Comparison of ENCODE assay signal across 12 cellular contexts in the genomic region with DNA sequence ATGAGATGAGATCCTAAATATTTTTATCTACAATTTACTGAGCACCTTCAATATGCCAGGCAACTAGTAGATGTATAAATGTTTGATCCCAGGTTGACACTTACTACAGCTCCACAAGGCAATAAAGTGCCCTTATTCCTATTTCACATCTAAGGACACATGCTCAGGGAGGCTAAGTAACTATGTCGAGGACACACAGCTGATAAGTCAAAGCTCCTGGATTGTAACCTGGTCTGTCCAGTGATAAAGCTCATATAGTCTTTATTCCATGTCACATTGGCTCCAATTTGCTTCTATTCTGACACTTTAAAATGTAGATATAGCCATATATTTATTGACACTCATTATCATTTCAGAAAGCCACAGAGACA.
DNase-seq lines count a peak whose midpoint lies in the region; ATAC-seq and TF ChIP-seq lines count a peak whose summit lies in the region.
"Had no signal": no experiment of that assay in that cellular context is flagged by ENCODE, and none has a peak within 500 bp of the region (broad histone marks: within the 10 kb centered on the region; RNA-seq: fewer than 3 reads in every experiment).

No MANE protein-coding gene starts in this region.

- no peak overlapping the region; the same call in 1 of the 2 replicates for H3K27ac ChIP-seq in GM23248
- no peak overlapping the region for H3K27ac ChIP-seq in IMR-90 (ENCODE audit: insufficient read depth, low read length)
- H3K27ac ChIP-seq: BLaER1 treated with 17β-estradiol and CSF1 and Interleukin-3, amounts not matched to agents 10 nM and 100 nM had no signal

- intact Hi-C loops in IMR-90 (cut with micrococcal nuclease) = loop anchor here (1.0 kb wide), 2 partner anchors 220 to 853 kb away; no protein-coding TSS in a partner anchor
- intact Hi-C loops in natural killer cell (cut with micrococcal nuclease) = loop anchor here (1.0 kb wide), 1 partner anchor 160 kb away; no protein-coding TSS in a partner anchor

- peaks cover 16% of the 10 kb centered on the region for H3K27me3 Mint-ChIP-seq in T-helper 17 cell
- peaks cover 13 to 15% of the 10 kb centered on the region in 2 donors for H3K27me3 Mint-ChIP-seq in natural killer cell (ENCODE audit: low read depth in 2 of 2)

- DNase-seq in GM23248 (no peak), IMR-90 (no peak), T-helper 17 cell (no peak), natural killer cell (no peak), ecto neural progenitor cell (ENCODE audit: low spot score) (no peak), BE2C (no peak), NCI-H146 (lab: John Stamatoyannopoulos, UW) (no peak)
- DNase-seq: DMS 273 treated with DMSO at 0.1 percent for 48 hours, NCI-H1417 treated with DMSO at 0.1 percent for 48 hours, NCI-H510A, RPMI8226 had no signal

- H3K14ac ChIP-seq in IMR-90 (replicated peaks; ENCODE audit: low read depth, low read length) = no peak overlapping the region

- no peak overlapping the region for H3K23ac ChIP-seq in IMR-90 (ENCODE audit: low read depth, low read length)

- H3K4me3 Mint-ChIP-seq in T-helper 17 cell = peak overlapping the region; percentile 62
- no peak overlapping the region for H3K4me3 Mint-ChIP-seq in natural killer cell

- POLR2A ChIA-PET in IMR-90 (lab: Charles Lee; ENCODE audit: unreplicated experiment) = no interaction called here

- H3K9me2 ChIP-seq in GM23248 (ENCODE audit: insufficient read depth) = no peaks in the 10 kb centered on the region

- 0 out of 2 replicates have a peak, but pooled peaks cover 4% of the 10 kb centered on the region for H3K9me1 ChIP-seq in IMR-90 (ENCODE audit: insufficient read depth, low read length)

- no peak overlapping the region for H2AK9ac ChIP-seq in IMR-90 (replicated peaks; ENCODE audit: low read depth, low read length, poor library complexity)

- H2AK5ac ChIP-seq in IMR-90 (ENCODE audit: low read depth, low read length) = no peak overlapping the region

- no peak overlapping the region for H4K5ac ChIP-seq in IMR-90 (ENCODE audit: low read depth, low read length)

- H3K4me3 ChIP-seq in GM23248 (peak overlapping the region; percentile 59; the same call in 1 of the 2 replicates), IMR-90 (ENCODE audit: insufficient read depth, low read depth, low read length) (no peak overlapping the region), BE2C (ENCODE audit: low read depth, low read length) (no peak overlapping the region)

- in situ Hi-C loops in GM23248 (cut with MboI) (no loop called here), IMR-90 (cut with MboI; ENCODE audit: low sequenced_read_pairs) (no loop called here)

- CTCF ChIA-PET in IMR-90 (lab: Yijun Ruan, JAX) = interaction anchor here (0.6 to 2.1 kb wide), 6 partner anchors 9 to 789 kb away, joined by 3 to 17 read pairs (median 4); no protein-coding TSS in a partner anchor

- H3K27ac Mint-ChIP-seq in T-helper 17 cell (no peak overlapping the region), natural killer cell (no peak overlapping the region)

- no peak overlapping the region for H3K9ac ChIP-seq in GM23248
- H3K9ac ChIP-seq in IMR-90 (ENCODE audit: low read depth, low read length) = no peak overlapping the region
- H3K9ac ChIP-seq: BLaER1 treated with 17β-estradiol and CSF1 and Interleukin-3, amounts not matched to agents 10 nM and 100 nM had no signal

- H2BK20ac ChIP-seq in IMR-90 (ENCODE audit: low read depth, low read length) = no peak overlapping the region

- peaks cover 3% of the 10 kb centered on the region for H3K9me3 ChIP-seq in GM23248 (ENCODE audit: low read depth)
- H3K9me3 ChIP-seq in IMR-90 (ENCODE audit: control insufficient read depth, insufficient read depth, low read length) = peaks cover under 1% of the 10 kb centered on the region; the same call in 1 of the 2 replicates
- no peaks in the 10 kb centered on the region for H3K9me3 ChIP-seq in T-helper 17 cell (ENCODE audit: control insufficient read depth, low read length, poor library complexity, severe bottlenecking)
- no peaks in the 10 kb centered on the region for H3K9me3 ChIP-seq in BE2C

- TF ChIP-seq CTCF in IMR-90 (conservative IDR thresholded peaks at IDR 0.05; ENCODE audit: low read depth, low read length) (no peak), natural killer cell (IDR thresholded peaks at IDR 0.05) (peak; percentile 1), BE2C (IDR thresholded peaks at IDR 0.05; ENCODE audit: low read depth, low read length) (no peak)

- H3K56ac ChIP-seq in IMR-90 (ENCODE audit: extremely low read depth, insufficient read depth, low read length) = no peak overlapping the region

- no peak overlapping the region for H3K4ac ChIP-seq in IMR-90 (ENCODE audit: low read depth, low read length)

- H3K4me1 ChIP-seq in GM23248 (ENCODE audit: insufficient read depth) (0 out of 2 replicates have a peak, but pooled peaks cover 9% of the 10 kb centered on the region), IMR-90 (ENCODE audit: control insufficient read depth, insufficient read depth, low read length) (no peaks in the 10 kb centered on the region), BE2C (no peaks in the 10 kb centered on the region)

- H4K20me1 ChIP-seq in GM23248 (ENCODE audit: insufficient read depth) (no peaks in the 10 kb centered on the region), IMR-90 (ENCODE audit: insufficient read depth, low read length) (no peaks in the 10 kb centered on the region)
- H4K20me1 ChIP-seq: BLaER1 treated with 17β-estradiol and CSF1 and Interleukin-3, amounts not matched to agents 10 nM and 100 nM had no signal

- H3K18ac ChIP-seq in IMR-90 (ENCODE audit: low read depth, low read length) = no peak overlapping the region

- WGBS in GM23248 (ENCODE audit: low coverage in 1 of 2, low lambda C conversion rate in 2 of 2, missing lambda C conversion rate in 2 of 2), 2 experiments = 91 to 100% methylated on average over 1 of the region's 1 CpG
- WGBS in IMR-90 (ENCODE audit: extremely low coverage in 2 of 2, insufficient read length in 1 of 2), 2 experiments = no CpG with 5 or more reads among the region's 1 CpG

- H3K27me3 ChIP-seq in GM23248 (replicated peaks; ENCODE audit: insufficient read depth) (no peaks in the 10 kb centered on the region), IMR-90 (ENCODE audit: control insufficient read depth, insufficient read depth, low read length) (peaks cover 3% of the 10 kb centered on the region; the same call in 1 of the 2 replicates), BE2C (no peaks in the 10 kb centered on the region)
- H3K27me3 ChIP-seq: BLaER1 treated with 17β-estradiol and CSF1 and Interleukin-3, amounts not matched to agents 10 nM and 100 nM had no signal

- no peak overlapping the region for H4K91ac ChIP-seq in IMR-90 (ENCODE audit: insufficient read depth, low read depth, low read length)

- dilution Hi-C loops in IMR-90 (cut with HindIII; ENCODE audit: low sequenced_read_pairs, unreplicated experiment) = no loop called here

- no peak overlapping the region for H4K8ac ChIP-seq in IMR-90 (ENCODE audit: low read depth in 2 of 2, low read length in 2 of 2)

- TF ChIP-seq RAD21 in IMR-90 (IDR thresholded peaks at IDR 0.05; ENCODE audit: low read length) = no peak

- ATAC-seq in IMR-90 (ENCODE audit: low read depth) = peak; percentile 13; the same call in 1 of the 2 replicates
- ATAC-seq in T-helper 17 cell = no peak
- ATAC-seq in natural killer cell = no peak

- H3K4me2 ChIP-seq in GM23248 (ENCODE audit: unreplicated experiment) (peak overlapping the region; percentile 76), IMR-90 (ENCODE audit: low read depth, low read length) (no peak overlapping the region)

- no peaks in the 10 kb centered on the region for H3K79me1 ChIP-seq in IMR-90 (ENCODE audit: low read depth in 1 of 2, low read length in 2 of 2)

- no peak overlapping the region for H2BK15ac ChIP-seq in IMR-90 (ENCODE audit: low read depth, low read length)

- peak overlapping the region; percentile 39; the same call in 1 of the 2 replicates for H2AFZ ChIP-seq in GM23248
- no peak overlapping the region for H2AFZ ChIP-seq in IMR-90 (replicated peaks; ENCODE audit: low read length, poor library complexity)

- TF ChIP-seq POLR2A in IMR-90 (IDR thresholded peaks at IDR 0.05; ENCODE audit: low read depth, low read length) = no peak

- peaks cover 4 to 13% of the 10 kb centered on the region in 2 donors for H3K9me3 Mint-ChIP-seq in natural killer cell

- no peak overlapping the region for H2BK5ac ChIP-seq in IMR-90 (ENCODE audit: low read depth, low read length, poor library complexity, severe bottlenecking)

- H3K4me1 Mint-ChIP-seq in T-helper 17 cell (peaks cover 4% of the 10 kb centered on the region), natural killer cell (peaks cover 4 to 6% of the 10 kb centered on the region in 2 donors)

- H3K36me3 Mint-ChIP-seq in T-helper 17 cell (ENCODE audit: low read depth) = no peaks in the 10 kb centered on the region
- H3K36me3 Mint-ChIP-seq in natural killer cell = peaks cover 9% of the 10 kb centered on the region

- H3K79me2 ChIP-seq in GM23248 (ENCODE audit: insufficient read depth) = no peaks in the 10 kb centered on the region

- no TSS peak for BruUV-seq in IMR-90 (replicated peaks; lab: Mats Ljungman, UMichigan)

- peaks cover 13% of the 10 kb centered on the region; the same call in 1 of the 2 replicates for H3F3A ChIP-seq in GM23248 (ENCODE audit: insufficient read depth)

- no peaks in the 10 kb centered on the region for H3K36me3 ChIP-seq in GM23248 (ENCODE audit: low read depth)
- no peaks in the 10 kb centered on the region for H3K36me3 ChIP-seq in IMR-90 (ENCODE audit: control insufficient read depth, insufficient read depth, low read length)
- H3K36me3 ChIP-seq in BE2C = no peaks in the 10 kb centered on the region
- H3K36me3 ChIP-seq: BLaER1 treated with 17β-estradiol and CSF1 and Interleukin-3, amounts not matched to agents 10 nM and 100 nM had no signal

- H2BK120ac ChIP-seq in IMR-90 (ENCODE audit: low read depth, low read length) = no peak overlapping the region

TF ChIP-seq in IMR-90, 13 proteins besides CTCF, POLR2A, EP300 and RAD21 (continues in another document):
- TF ChIP-seq, protein P1, sequence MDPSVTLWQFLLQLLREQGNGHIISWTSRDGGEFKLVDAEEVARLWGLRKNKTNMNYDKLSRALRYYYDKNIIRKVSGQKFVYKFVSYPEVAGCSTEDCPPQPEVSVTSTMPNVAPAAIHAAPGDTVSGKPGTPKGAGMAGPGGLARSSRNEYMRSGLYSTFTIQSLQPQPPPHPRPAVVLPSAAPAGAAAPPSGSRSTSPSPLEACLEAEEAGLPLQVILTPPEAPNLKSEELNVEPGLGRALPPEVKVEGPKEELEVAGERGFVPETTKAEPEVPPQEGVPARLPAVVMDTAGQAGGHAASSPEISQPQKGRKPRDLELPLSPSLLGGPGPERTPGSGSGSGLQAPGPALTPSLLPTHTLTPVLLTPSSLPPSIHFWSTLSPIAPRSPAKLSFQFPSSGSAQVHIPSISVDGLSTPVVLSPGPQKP (IDR thresholded peaks at IDR 0.05; ENCODE audit: borderline replicate concordance, low read depth, low read length) = no peak
- no peak for TF ChIP-seq RFX5 (IDR thresholded peaks at IDR 0.05; ENCODE audit: low read depth, low read length)
